Comparison of ENCODE assay signal across 14 cellular contexts in genomic region chr20:47524385-47524784, GRCh38. TPM values are rescaled to one million over a fixed set of nuclear protein-coding genes. Genes with fewer than 3 reads are reported as not detected.
DNase-seq lines count a peak whose midpoint lies in the region; ATAC-seq lines count a peak whose summit lies in the region.
"Had no signal": no experiment of that assay in that cellular context is flagged by ENCODE, and none has a peak within 500 bp of the region (broad histone marks: within the 10 kb centered on the region; RNA-seq: fewer than 3 reads in every experiment).

No MANE protein-coding gene starts in this region.

- H3K9ac ChIP-seq in SK-N-MC (ENCODE audit: insufficient read length): peak overlapping the region; percentile 55

- H3K27me3 Mint-ChIP-seq in activated T-cell treated with anti-CD3 and anti-CD28 coated beads, Interleukin-2, amount 50 U/mL, for 24 hours: no peaks in the 10 kb centered on the region
- H3K27me3 Mint-ChIP-seq in activated T-cell treated with anti-CD3 and anti-CD28 coated beads, Interleukin-2, amount 50 U/mL, for 4 hours (ENCODE audit: low read depth): no peaks in the 10 kb centered on the region
- no peaks in the 10 kb centered on the region for H3K27me3 Mint-ChIP-seq in dendritic cell treated with granulocyte-macrophage colony-stimulating factor and Interleukin-4, amounts not matched to agents 40 ng/mL and 50 ng/mL, for 4 days

- no peak for ATAC-seq in activated T-cell treated with anti-CD3 and anti-CD28 coated beads, Interleukin-2, amount 50 U/mL, for 4 hours
- no peak for ATAC-seq in stimulated activated effector memory CD8-positive, alpha-beta T cell treated with anti-CD3 and anti-CD28 coated beads, Interleukin-12 subunit alpha, Interleukin-12 subunit beta, amount 100 ng/mL, for 72 hours
- ATAC-seq in GM18867 (IDR thresholded peaks at IDR 0.05; ENCODE audit: unreplicated experiment): no peak

- peak overlapping the region; percentile 7; the same call in 1 of the 2 replicates for H3K4me3 ChIP-seq in SK-N-MC
- H3K4me3 ChIP-seq: ascending aorta had no signal

- H3K36me3 Mint-ChIP-seq in activated T-cell treated with anti-CD3 and anti-CD28 coated beads, Interleukin-2, amount 50 U/mL, for 24 hours (ENCODE audit: low read depth): peaks cover 75% of the 10 kb centered on the region
- peaks cover 34% of the 10 kb centered on the region for H3K36me3 Mint-ChIP-seq in activated T-cell treated with anti-CD3 and anti-CD28 coated beads, Interleukin-2, amount 50 U/mL, for 4 hours (ENCODE audit: insufficient read depth)
- peaks cover 49% of the 10 kb centered on the region for H3K36me3 Mint-ChIP-seq in dendritic cell treated with granulocyte-macrophage colony-stimulating factor and Interleukin-4, amounts not matched to agents 40 ng/mL and 50 ng/mL, for 4 days (ENCODE audit: low read depth)
- peaks cover 62% of the 10 kb centered on the region for H3K36me3 Mint-ChIP-seq in stimulated activated effector memory CD8-positive, alpha-beta T cell treated with anti-CD3 and anti-CD28 coated beads, Interleukin-12 subunit alpha, Interleukin-12 subunit beta, amount 100 ng/mL, for 72 hours

- H3K9me3 Mint-ChIP-seq in activated T-cell treated with anti-CD3 and anti-CD28 coated beads, Interleukin-2, amount 50 U/mL, for 24 hours: peaks cover 18% of the 10 kb centered on the region
- H3K9me3 Mint-ChIP-seq in activated T-cell treated with anti-CD3 and anti-CD28 coated beads, Interleukin-2, amount 50 U/mL, for 4 hours: peaks cover 15% of the 10 kb centered on the region
- peaks cover 22% of the 10 kb centered on the region for H3K9me3 Mint-ChIP-seq in dendritic cell treated with granulocyte-macrophage colony-stimulating factor and Interleukin-4, amounts not matched to agents 40 ng/mL and 50 ng/mL, for 4 days
- peaks cover 13% of the 10 kb centered on the region for H3K9me3 Mint-ChIP-seq in stimulated activated effector memory CD8-positive, alpha-beta T cell treated with anti-CD3 and anti-CD28 coated beads, Interleukin-12 subunit alpha, Interleukin-12 subunit beta, amount 100 ng/mL, for 72 hours

- H3K4me1 Mint-ChIP-seq in activated T-cell treated with anti-CD3 and anti-CD28 coated beads, Interleukin-2, amount 50 U/mL, for 24 hours (ENCODE audit: low read depth): peaks cover 52% of the 10 kb centered on the region
- peaks cover 29% of the 10 kb centered on the region for H3K4me1 Mint-ChIP-seq in activated T-cell treated with anti-CD3 and anti-CD28 coated beads, Interleukin-2, amount 50 U/mL, for 4 hours (ENCODE audit: low read depth)
- H3K4me1 Mint-ChIP-seq in dendritic cell treated with granulocyte-macrophage colony-stimulating factor and Interleukin-4, amounts not matched to agents 40 ng/mL and 50 ng/mL, for 4 days (ENCODE audit: low read depth): peaks cover 24% of the 10 kb centered on the region
- H3K4me1 Mint-ChIP-seq in stimulated activated effector memory CD8-positive, alpha-beta T cell treated with anti-CD3 and anti-CD28 coated beads, Interleukin-12 subunit alpha, Interleukin-12 subunit beta, amount 100 ng/mL, for 72 hours: peaks cover 29% of the 10 kb centered on the region

- H3K4me3 Mint-ChIP-seq in activated T-cell treated with anti-CD3 and anti-CD28 coated beads, Interleukin-2, amount 50 U/mL, for 24 hours: no peak overlapping the region
- no peak overlapping the region for H3K4me3 Mint-ChIP-seq in activated T-cell treated with anti-CD3 and anti-CD28 coated beads, Interleukin-2, amount 50 U/mL, for 4 hours
- no peak overlapping the region for H3K4me3 Mint-ChIP-seq in dendritic cell treated with granulocyte-macrophage colony-stimulating factor and Interleukin-4, amounts not matched to agents 40 ng/mL and 50 ng/mL, for 4 days
- no peak overlapping the region for H3K4me3 Mint-ChIP-seq in stimulated activated effector memory CD8-positive, alpha-beta T cell treated with anti-CD3 and anti-CD28 coated beads, Interleukin-12 subunit alpha, Interleukin-12 subunit beta, amount 100 ng/mL, for 72 hours

- H3K9me3 ChIP-seq in SK-N-MC (ENCODE audit: low read depth, low read length): no peaks in the 10 kb centered on the region

- peak overlapping the region; percentile 83 for H3K27ac ChIP-seq in SK-N-MC
- H3K27ac ChIP-seq in caudate nucleus (ENCODE audit: low read depth, low read length): no peak overlapping the region
- H3K27ac ChIP-seq: ascending aorta had no signal

- intact Hi-C loops in dendritic cell treated with granulocyte-macrophage colony-stimulating factor and Interleukin-4, amounts not matched to agents 40 ng/mL and 50 ng/mL, for 4 days (cut with micrococcal nuclease): no loop called here

- peak overlapping the region; percentile 84 for H3K27ac Mint-ChIP-seq in activated T-cell treated with anti-CD3 and anti-CD28 coated beads, Interleukin-2, amount 50 U/mL, for 24 hours
- peak overlapping the region; percentile 68 for H3K27ac Mint-ChIP-seq in dendritic cell treated with granulocyte-macrophage colony-stimulating factor and Interleukin-4, amounts not matched to agents 40 ng/mL and 50 ng/mL, for 4 days
- peak overlapping the region; percentile 48 for H3K27ac Mint-ChIP-seq in stimulated activated effector memory CD8-positive, alpha-beta T cell treated with anti-CD3 and anti-CD28 coated beads, Interleukin-12 subunit alpha, Interleukin-12 subunit beta, amount 100 ng/mL, for 72 hours

- H3K36me3 ChIP-seq in SK-N-MC (ENCODE audit: insufficient read depth, low read length): peaks cover 11% of the 10 kb centered on the region; the same call in 1 of the 2 replicates

- DNase-seq in activated T-cell treated with anti-CD3 and anti-CD28 coated beads, Interleukin-2, amount 50 U/mL, for 24 hours: no peak
- no peak for DNase-seq in activated T-cell treated with anti-CD3 and anti-CD28 coated beads, Interleukin-2, amount 50 U/mL, for 4 hours
- DNase-seq in SK-N-MC (ENCODE audit: low read depth, low spot score) (no peak), NCI-H2171 (lab: John Stamatoyannopoulos, UW) (no peak), caudate nucleus (lab: John Stamatoyannopoulos, UW) (no peak)
- DNase-seq in stimulated activated effector memory CD8-positive, alpha-beta T cell treated with anti-CD3 and anti-CD28 coated beads, Interleukin-12 subunit alpha, Interleukin-12 subunit beta, amount 100 ng/mL, for 72 hours (ENCODE audit: low spot score in 2 of 2): no peak
- DNase-seq: ACHN, DMS153, HCEC 1CT, NCI-H524, small intestine had no signal

RNA-seq across cellular contexts. Expression of gene NCOA3, which starts 22.7 kb away (rescaled TPM):
- 100 to 1,000 TPM; 103 to 121 (median 118) TPM for total RNA-seq in activated T-cell treated with anti-CD3 and anti-CD28 coated beads, Interleukin-2, amount 50 U/mL, for 4 hours
